1 cellular context compared by ENCODE assay signal in the genomic region with DNA sequence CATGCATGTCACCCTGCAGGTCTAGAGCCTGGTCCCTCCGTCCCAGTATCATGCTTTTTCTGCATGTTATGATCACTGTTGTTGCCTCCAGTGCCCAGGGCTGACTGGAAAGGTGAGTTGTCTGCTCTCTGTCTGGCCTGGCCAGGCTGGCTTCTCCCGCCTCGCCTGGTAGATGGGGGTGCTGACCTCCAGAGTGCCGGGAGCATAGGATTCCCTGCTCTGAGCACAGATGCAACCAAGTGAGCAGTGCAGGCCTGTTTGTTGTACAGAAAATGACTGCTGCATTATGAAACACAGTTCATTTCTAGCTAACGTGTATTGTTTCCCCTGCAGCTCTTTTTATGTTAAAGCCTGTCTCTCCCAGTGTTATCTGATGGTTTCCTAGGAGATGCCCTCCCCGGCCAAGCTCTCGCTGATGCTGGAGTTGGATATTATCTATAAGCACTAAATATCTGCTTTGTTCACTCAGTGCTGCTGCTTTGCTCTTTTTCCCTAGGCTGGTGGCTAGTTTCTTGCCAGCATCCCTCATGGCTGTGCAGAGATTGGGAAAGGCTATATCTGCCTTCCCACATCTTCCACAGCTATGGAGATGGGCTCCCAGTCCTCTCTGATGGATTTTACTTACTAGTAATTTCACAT.
A peak's percentile ranks its signal among the peaks of the same experiment; 100 is the strongest.
TF ChIP-seq lines count a peak whose summit lies in the region.

No MANE protein-coding gene starts in this region.

TF ChIP-seq in SK-N-SH, 30 proteins besides CTCF, POLR2A, EP300 and RAD21 (continued from another document):
- TF ChIP-seq TAF1 (IDR thresholded peaks at IDR 0.05; ENCODE audit: borderline replicate concordance, low read depth, low read length): no peak
- no peak for TF ChIP-seq FOXM1 (IDR thresholded peaks at IDR 0.05; ENCODE audit: low read depth)
- TF ChIP-seq USF2 (IDR thresholded peaks at IDR 0.05; ENCODE audit: borderline replicate concordance, low read depth, low read length): no peak
- TF ChIP-seq SIN3A (IDR thresholded peaks at IDR 0.05; ENCODE audit: borderline replicate concordance, low read depth, low read length): no peak
- no peak for TF ChIP-seq RXRA (IDR thresholded peaks at IDR 0.05; ENCODE audit: borderline replicate concordance, low read depth)
- no peak for TF ChIP-seq NRF1 (IDR thresholded peaks at IDR 0.05; ENCODE audit: low read depth, low read length)
- peak; percentile 39; the same call in 1 of the 2 replicates for TF ChIP-seq TCF12 (IDR thresholded peaks at IDR 0.05)
- TF ChIP-seq FOXJ3 (CRISPR knock-in tag; IDR thresholded peaks at IDR 0.05): peak; percentile 100
- TF ChIP-seq RCOR1 (IDR thresholded peaks at IDR 0.05; ENCODE audit: low read length): peak; percentile 96
- TF ChIP-seq SMC3 (IDR thresholded peaks at IDR 0.05; ENCODE audit: low read depth, low read length): peak; percentile 38; the same call in 1 of the 2 replicates
- no peak for TF ChIP-seq ELF1 (IDR thresholded peaks at IDR 0.05)
- TF ChIP-seq GATA2 (CRISPR knock-in tag; IDR thresholded peaks at IDR 0.05): peak; percentile 99
- TF ChIP-seq POLR2AphosphoS5 (IDR thresholded peaks at IDR 0.05; ENCODE audit: low read depth, low read length): 0 out of 2 replicates have a peak, but pooled peaks have one; percentile 20
- no peak for TF ChIP-seq GABPA (IDR thresholded peaks at IDR 0.05; ENCODE audit: low read depth)
- no peak for TF ChIP-seq YY1 (IDR thresholded peaks at IDR 0.05; ENCODE audit: low read depth)
- TF ChIP-seq RFX5 (IDR thresholded peaks at IDR 0.05; ENCODE audit: low read length): peak; percentile 22
